12 cellular contexts compared by ENCODE assay signal in genomic region chr18:67265464-67266245, GRCh38.
DNase-seq lines count a peak whose midpoint lies in the region; TF ChIP-seq lines count a peak whose summit lies in the region.
"Had no signal": no experiment of that assay in that cellular context is flagged by ENCODE, and none has a peak within 500 bp of the region (broad histone marks: within the 10 kb centered on the region; RNA-seq: fewer than 3 reads in every experiment).

No MANE protein-coding gene starts in this region.

- no peaks in the 10 kb centered on the region for H3K27me3 ChIP-seq in tibial artery
- H3K27me3 ChIP-seq: esophagus muscularis mucosa had no signal

- H3K4me1 ChIP-seq in tibial artery = peaks cover 0 to 35% (median 18%) of the 10 kb centered on the region in 4 donors

- no peak for DNase-seq in activated naive CD8-positive, alpha-beta T cell treated with anti-CD3 and anti-CD28 coated beads for 36 hours
- peak; percentile 1 for DNase-seq in SW480 (ENCODE audit: low spot score)
- DNase-seq in fibroblast of peridontal ligament (ENCODE audit: extremely low read depth) = peak; percentile 91
- no peak for DNase-seq in tibial artery
- no peak for DNase-seq in activated CD4-positive, CD25-positive, alpha-beta regulatory T cell (lab: John Stamatoyannopoulos, UW)
- DNase-seq in SKM-1 treated with dmso at 0.1 percent for 144 hours (lab: John Stamatoyannopoulos, UW; ENCODE audit: unreplicated experiment) = no peak
- no peak for DNase-seq in mesenteric fat pad (ENCODE audit: low spot score)
- DNase-seq: COR-L47, KG1 had no signal

- H3K27ac Mint-ChIP-seq in activated naive CD8-positive, alpha-beta T cell = peak overlapping the region; percentile 74
- no peak overlapping the region for H3K27ac Mint-ChIP-seq in activated naive CD8-positive, alpha-beta T cell treated with anti-CD3 and anti-CD28 coated beads for 36 hours

- peaks cover 3% of the 10 kb centered on the region for H3K36me3 Mint-ChIP-seq in activated naive CD8-positive, alpha-beta T cell
- H3K36me3 Mint-ChIP-seq in activated naive CD8-positive, alpha-beta T cell treated with anti-CD3 and anti-CD28 coated beads for 36 hours = peaks cover 6% of the 10 kb centered on the region

- H3K9me3 ChIP-seq in tibial artery = no peaks in the 10 kb centered on the region
- H3K9me3 ChIP-seq: esophagus muscularis mucosa had no signal

- H3K4me3 ChIP-seq in tibial artery = no peak overlapping the region
- H3K4me3 ChIP-seq: esophagus muscularis mucosa had no signal

- intact Hi-C loops in tibial artery (cut with DNase I; ENCODE audit: low total_unique reads) = no loop called here

- H3K27ac ChIP-seq in tibial artery = peak overlapping the region; percentile 65 to 74
- H3K27ac ChIP-seq: esophagus muscularis mucosa had no signal

- no peak for TF ChIP-seq CTCF in tibial artery (IDR thresholded peaks at IDR 0.05)

- H3K4me1 Mint-ChIP-seq in activated naive CD8-positive, alpha-beta T cell (ENCODE audit: low read depth) = peaks cover 66% of the 10 kb centered on the region
- H3K4me1 Mint-ChIP-seq in activated naive CD8-positive, alpha-beta T cell treated with anti-CD3 and anti-CD28 coated beads for 36 hours = peaks cover 57% of the 10 kb centered on the region
- H3K4me1 Mint-ChIP-seq: neural crest cell had no signal

- H3K9me3 Mint-ChIP-seq in activated naive CD8-positive, alpha-beta T cell (ENCODE audit: low read depth) = no peaks in the 10 kb centered on the region
- peaks cover 4% of the 10 kb centered on the region for H3K9me3 Mint-ChIP-seq in activated naive CD8-positive, alpha-beta T cell treated with anti-CD3 and anti-CD28 coated beads for 36 hours
- H3K9me3 Mint-ChIP-seq: neural crest cell had no signal

- no peaks in the 10 kb centered on the region for H3K27me3 Mint-ChIP-seq in activated naive CD8-positive, alpha-beta T cell
- H3K27me3 Mint-ChIP-seq in activated naive CD8-positive, alpha-beta T cell treated with anti-CD3 and anti-CD28 coated beads for 36 hours = no peaks in the 10 kb centered on the region

- H3K36me3 ChIP-seq in tibial artery = no peaks in the 10 kb centered on the region
- H3K36me3 ChIP-seq: esophagus muscularis mucosa had no signal

- peak overlapping the region; percentile 52 for H3K4me3 Mint-ChIP-seq in activated naive CD8-positive, alpha-beta T cell
- no peak overlapping the region for H3K4me3 Mint-ChIP-seq in activated naive CD8-positive, alpha-beta T cell treated with anti-CD3 and anti-CD28 coated beads for 36 hours
- H3K4me3 Mint-ChIP-seq: neural crest cell had no signal

Comparison
In these comparisons a context has a peak if more than half of its experiments do, and no peak if none do; other contexts are left out.
1. DNase-seq: peak in SW480 (single experiment) and fibroblast of peridontal ligament (single experiment); none in activated naive CD8-positive, alpha-beta T cell treated with anti-CD3 and anti-CD28 coated beads for 36 hours (single experiment), tibial artery (0 of 2), activated CD4-positive, CD25-positive, alpha-beta regulatory T cell (0 of 4), SKM-1 treated with dmso at 0.1 percent for 144 hours (single experiment) and mesenteric fat pad (single experiment).